In genomic region chr3:37941608-37942540, GRCh38 we compare ENCODE assay signal across 17 cellular contexts. TPM values are rescaled to one million over a fixed set of nuclear protein-coding genes. Genes with fewer than 3 reads are reported as not detected.
DNase-seq lines count a peak whose midpoint lies in the region; ATAC-seq and TF ChIP-seq lines count a peak whose summit lies in the region.
"Had no signal": no experiment of that assay in that cellular context is flagged by ENCODE, and none has a peak within 500 bp of the region (broad histone marks: within the 10 kb centered on the region; RNA-seq: fewer than 3 reads in every experiment).

No MANE protein-coding gene starts in this region.

- H3K4me1 Mint-ChIP-seq in glutamatergic neuron (ENCODE audit: low read depth, unreplicated experiment): peaks cover 13% of the 10 kb centered on the region

- H3K27ac Mint-ChIP-seq in glutamatergic neuron (ENCODE audit: unreplicated experiment): peak overlapping the region; percentile 25
- H3K27ac Mint-ChIP-seq: activated CD8-positive, alpha-beta T cell treated with anti-CD3 and anti-CD28 coated beads for 36 hours; activated T-helper 2 cell treated with anti-CD3 and anti-CD28 coated beads, Interferon-gamma antibody, Interleukin-2, Interleukin-4, amounts not matched to agents 10 μg/mL and 5 μg/mL and 100 μg/mL, durations not matched to agents 14 hours and 24 hours and 36 hours had no signal

- no peak for TF ChIP-seq POLR2A in gastrocnemius medialis (IDR thresholded peaks at IDR 0.05)

- intact Hi-C loops in gastrocnemius medialis (cut with DNase I; ENCODE audit: low total_unique reads): no loop called here

- H3K4me3 ChIP-seq in BLaER1 treated with 17β-estradiol and CSF1 and Interleukin-3, amounts not matched to agents 10 nM and 100 nM: no peak overlapping the region
- H3K4me3 ChIP-seq in gastrocnemius medialis (no peak overlapping the region), foreskin fibroblast (ENCODE audit: low read depth in 1 of 2, low read length in 2 of 2) (no peak overlapping the region)
- H3K4me3 ChIP-seq: psoas muscle, SJSA1 had no signal

- H4K20me1 ChIP-seq in BLaER1 treated with 17β-estradiol and CSF1 and Interleukin-3, amounts not matched to agents 10 nM and 100 nM: no peaks in the 10 kb centered on the region

- no peaks in the 10 kb centered on the region for H3K27me3 ChIP-seq in BLaER1 treated with 17β-estradiol and CSF1 and Interleukin-3, amounts not matched to agents 10 nM and 100 nM
- no peaks in the 10 kb centered on the region for H3K27me3 ChIP-seq in gastrocnemius medialis
- H3K27me3 ChIP-seq: SJSA1 had no signal

- H3K9me3 ChIP-seq in BLaER1 treated with 17β-estradiol and CSF1 and Interleukin-3, amounts not matched to agents 10 nM and 100 nM (replicated peaks in 1 of 11): no peaks in the 10 kb centered on the region
- H3K9me3 ChIP-seq in gastrocnemius medialis: no peaks in the 10 kb centered on the region
- H3K9me3 ChIP-seq: psoas muscle, SJSA1 had no signal

- in situ Hi-C loops in gastrocnemius medialis (cut with MboI; ENCODE audit: low sequenced_read_pairs in 4 of 4): no loop called here

- no peak for DNase-seq in glutamatergic neuron
- no peak for DNase-seq in gastrocnemius medialis
- DNase-seq in activated effector memory CD4-positive, alpha-beta T cell treated with Interleukin-2 at 50 U/mL for 16 hours: no peak
- no peak for DNase-seq in activated T-cell treated with anti-CD3 and anti-CD28 coated beads, Interleukin-2, amount 50 U/mL, for 1 hour
- DNase-seq in foreskin fibroblast: no peak
- DNase-seq: activated CD8-positive, alpha-beta T cell treated with anti-CD3 and anti-CD28 coated beads for 36 hours; amniotic stem cell; COR-L47; GOT3; MV-4-11; NCI-H2107; psoas muscle had no signal

- H3K4me1 ChIP-seq in BLaER1 treated with 17β-estradiol and CSF1 and Interleukin-3, amounts not matched to agents 10 nM and 100 nM: peaks cover 6 to 17% (median 12%) of the 10 kb centered on the region in 10 experiments; a peak in 19 of 20 replicates
- H3K4me1 ChIP-seq in gastrocnemius medialis: peaks cover 45% of the 10 kb centered on the region in 2 donors

- ATAC-seq in gastrocnemius medialis (peak in 1 of 2 donors; percentile 41), GM18511 (IDR thresholded peaks at IDR 0.05; ENCODE audit: unreplicated experiment) (no peak)
- ATAC-seq: activated CD8-positive, alpha-beta T cell treated with anti-CD3 and anti-CD28 coated beads for 36 hours; psoas muscle had no signal

- H3K27ac ChIP-seq in BLaER1 treated with 17β-estradiol and CSF1 and Interleukin-3, amounts not matched to agents 10 nM and 100 nM: no peak overlapping the region
- H3K27ac ChIP-seq in VCaP (peak overlapping the region; percentile 90; the same call in 1 of the 2 replicates), gastrocnemius medialis (peak overlapping the region in 3 of 4 donors; percentile 30 to 56 (median 37))
- H3K27ac ChIP-seq: psoas muscle, SJSA1 had no signal

- no peaks in the 10 kb centered on the region for H3K36me3 ChIP-seq in BLaER1 treated with 17β-estradiol and CSF1 and Interleukin-3, amounts not matched to agents 10 nM and 100 nM
- no peaks in the 10 kb centered on the region for H3K36me3 ChIP-seq in gastrocnemius medialis
- H3K36me3 ChIP-seq: SJSA1 had no signal

- no peaks in the 10 kb centered on the region for H3K27me3 Mint-ChIP-seq in glutamatergic neuron (ENCODE audit: unreplicated experiment)
- H3K27me3 Mint-ChIP-seq: activated CD8-positive, alpha-beta T cell treated with anti-CD3 and anti-CD28 coated beads for 36 hours had no signal

- no peaks in the 10 kb centered on the region for H3K9me3 Mint-ChIP-seq in glutamatergic neuron (ENCODE audit: unreplicated experiment)
- H3K9me3 Mint-ChIP-seq: activated CD8-positive, alpha-beta T cell treated with anti-CD3 and anti-CD28 coated beads for 36 hours; activated T-helper 2 cell treated with anti-CD3 and anti-CD28 coated beads, Interferon-gamma antibody, Interleukin-2, Interleukin-4, amounts not matched to agents 10 μg/mL and 5 μg/mL and 100 μg/mL, durations not matched to agents 14 hours and 24 hours and 36 hours had no signal

- peak overlapping the region in 7 of 11 experiments; percentile 18 to 44 (median 36); a peak in 11 of 22 replicates for H3K4me2 ChIP-seq in BLaER1 treated with 17β-estradiol and CSF1 and Interleukin-3, amounts not matched to agents 10 nM and 100 nM

- no peak overlapping the region for H3K9ac ChIP-seq in BLaER1 treated with 17β-estradiol and CSF1 and Interleukin-3, amounts not matched to agents 10 nM and 100 nM

- no peaks in the 10 kb centered on the region for H3K36me3 Mint-ChIP-seq in glutamatergic neuron (ENCODE audit: unreplicated experiment)

- TF ChIP-seq CTCF in VCaP (conservative IDR thresholded peaks at IDR 0.05) (no peak), glutamatergic neuron (IDR thresholded peaks at IDR 0.05; ENCODE audit: partially characterized antibody, unreplicated experiment) (no peak), gastrocnemius medialis (IDR thresholded peaks at IDR 0.05 in 4 of 5, conservative IDR thresholded peaks at IDR 0.05 in 1 of 5) (no peak), foreskin fibroblast (IDR thresholded peaks at IDR 0.05; ENCODE audit: low read depth, low read length) (no peak)

- no peak overlapping the region for H3K4me3 Mint-ChIP-seq in glutamatergic neuron (ENCODE audit: unreplicated experiment)
- H3K4me3 Mint-ChIP-seq: activated CD8-positive, alpha-beta T cell treated with anti-CD3 and anti-CD28 coated beads for 36 hours had no signal

RNA-seq across cellular contexts. Expression of gene VILL, which starts 48.7 kb away (rescaled TPM):
- total RNA-seq in glutamatergic neuron (ENCODE audit: unreplicated experiment) (3.2 TPM), gastrocnemius medialis (1 to 10 TPM in 1 of 4 donors, under 1 TPM in 3; 0.51 to 4.6 (median 0.66) TPM)

Comparison
In these comparisons a context has a peak if more than half of its experiments do, and no peak if none do; other contexts are left out.
1. H3K27ac ChIP-seq: peak in VCaP (single experiment) and gastrocnemius medialis (3 of 4); none in BLaER1 treated with 17β-estradiol and CSF1 and Interleukin-3, amounts not matched to agents 10 nM and 100 nM (0 of 11).